3 cellular contexts compared by ENCODE assay signal in genomic region chr15:65868546-65869126, GRCh38.
TF ChIP-seq lines count a peak whose summit lies in the region.

No MANE protein-coding gene starts in this region.

TF ChIP-seq in A549, 52 proteins besides CTCF, POLR2A, EP300 and RAD21 (continued from another document):
- TF ChIP-seq NR3C1 (IDR thresholded peaks at IDR 0.05) (no peak), RFX5 (IDR thresholded peaks at IDR 0.05) (no peak), CEBPB (IDR thresholded peaks at IDR 0.05) (peak in 1 of 2 experiments; percentile 57; a peak in 2 of 4 replicates), HOXB5 (CRISPR knock-in tag; IDR thresholded peaks at IDR 0.05) (0 out of 2 replicates have a peak, but pooled peaks have one; percentile 41), TFCP2L1 (CRISPR knock-in tag; IDR thresholded peaks at IDR 0.05) (no peak), CHD4 (IDR thresholded peaks at IDR 0.05; ENCODE audit: borderline replicate concordance) (no peak)

TF ChIP-seq in HEK293, 187 proteins besides CTCF, POLR2A, EP300 and RAD21 (continued from another document and continues in another):
- TF ChIP-seq ZSCAN5A (tag by site-specific recombination; IDR thresholded peaks at IDR 0.05) (peak; percentile 76; the same call in 1 of the 2 replicates), YY1 (tag by site-specific recombination; IDR thresholded peaks at IDR 0.05) (peak; percentile 71; the same call in 1 of the 2 replicates), ZBTB17 (tag by site-specific recombination; IDR thresholded peaks at IDR 0.05) (no peak), PRDM1 (tag by site-specific recombination; IDR thresholded peaks at IDR 0.05) (peak; percentile 37; the same call in 1 of the 2 replicates), ZNF416 (tag by site-specific recombination; IDR thresholded peaks at IDR 0.05) (no peak), ZNF239 (tag by site-specific recombination; IDR thresholded peaks at IDR 0.05) (0 out of 2 replicates have a peak, but pooled peaks have one; percentile 14), WT1 (tag by site-specific recombination; IDR thresholded peaks at IDR 0.05) (no peak), KLF8 (tag by site-specific recombination; IDR thresholded peaks at IDR 0.05) (no peak), ZNF791 (tag by site-specific recombination; IDR thresholded peaks at IDR 0.05) (0 out of 2 replicates have a peak, but pooled peaks have one; percentile 13), ZNF214 (tag by site-specific recombination; IDR thresholded peaks at IDR 0.05; ENCODE audit: borderline replicate concordance) (peak; percentile 10; the same call in 1 of the 2 replicates), ZNF660 (tag by site-specific recombination; IDR thresholded peaks at IDR 0.05) (peak; percentile 89; the same call in 1 of the 2 replicates), ZNF362 (tag by site-specific recombination; IDR thresholded peaks at IDR 0.05) (peak; percentile 96), ZBTB44 (tag by site-specific recombination; IDR thresholded peaks at IDR 0.05) (peak; percentile 72), PRDM4 (tag by site-specific recombination; IDR thresholded peaks at IDR 0.05) (peak; percentile 32; the same call in 1 of the 2 replicates), KLF17 (tag by site-specific recombination; IDR thresholded peaks at IDR 0.05) (no peak; the same call in 1 of the 2 replicates), ZNF792 (tag by site-specific recombination; IDR thresholded peaks at IDR 0.05) (0 out of 2 replicates have a peak, but pooled peaks have one; percentile 17), ZNF350 (tag by site-specific recombination; IDR thresholded peaks at IDR 0.05) (no peak)
- TF ChIP-seq, protein P1, sequence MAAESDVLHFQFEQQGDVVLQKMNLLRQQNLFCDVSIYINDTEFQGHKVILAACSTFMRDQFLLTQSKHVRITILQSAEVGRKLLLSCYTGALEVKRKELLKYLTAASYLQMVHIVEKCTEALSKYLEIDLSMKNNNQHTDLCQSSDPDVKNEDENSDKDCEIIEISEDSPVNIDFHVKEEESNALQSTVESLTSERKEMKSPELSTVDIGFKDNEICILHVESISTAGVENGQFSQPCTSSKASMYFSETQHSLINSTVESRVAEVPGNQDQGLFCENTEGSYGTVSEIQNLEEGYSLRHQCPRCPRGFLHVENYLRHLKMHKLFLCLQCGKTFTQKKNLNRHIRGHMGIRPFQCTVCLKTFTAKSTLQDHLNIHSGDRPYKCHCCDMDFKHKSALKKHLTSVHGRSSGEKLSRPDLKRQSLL (tag by site-specific recombination; IDR thresholded peaks at IDR 0.05), result 0 out of 2 replicates have a peak, but pooled peaks have one; percentile 9

TF ChIP-seq in K562, 482 proteins besides CTCF, POLR2A, EP300 and RAD21 (continued from another document and continues in another):
- 0 out of 2 replicates have a peak, but pooled peaks have one; percentile 37 for TF ChIP-seq TSHZ1 (CRISPR knock-in tag; IDR thresholded peaks at IDR 0.05)
- no peak for TF ChIP-seq ZNF274 (IDR thresholded peaks at IDR 0.05; ENCODE audit: borderline replicate concordance, low read depth, low read length)
- TF ChIP-seq, protein P2, sequence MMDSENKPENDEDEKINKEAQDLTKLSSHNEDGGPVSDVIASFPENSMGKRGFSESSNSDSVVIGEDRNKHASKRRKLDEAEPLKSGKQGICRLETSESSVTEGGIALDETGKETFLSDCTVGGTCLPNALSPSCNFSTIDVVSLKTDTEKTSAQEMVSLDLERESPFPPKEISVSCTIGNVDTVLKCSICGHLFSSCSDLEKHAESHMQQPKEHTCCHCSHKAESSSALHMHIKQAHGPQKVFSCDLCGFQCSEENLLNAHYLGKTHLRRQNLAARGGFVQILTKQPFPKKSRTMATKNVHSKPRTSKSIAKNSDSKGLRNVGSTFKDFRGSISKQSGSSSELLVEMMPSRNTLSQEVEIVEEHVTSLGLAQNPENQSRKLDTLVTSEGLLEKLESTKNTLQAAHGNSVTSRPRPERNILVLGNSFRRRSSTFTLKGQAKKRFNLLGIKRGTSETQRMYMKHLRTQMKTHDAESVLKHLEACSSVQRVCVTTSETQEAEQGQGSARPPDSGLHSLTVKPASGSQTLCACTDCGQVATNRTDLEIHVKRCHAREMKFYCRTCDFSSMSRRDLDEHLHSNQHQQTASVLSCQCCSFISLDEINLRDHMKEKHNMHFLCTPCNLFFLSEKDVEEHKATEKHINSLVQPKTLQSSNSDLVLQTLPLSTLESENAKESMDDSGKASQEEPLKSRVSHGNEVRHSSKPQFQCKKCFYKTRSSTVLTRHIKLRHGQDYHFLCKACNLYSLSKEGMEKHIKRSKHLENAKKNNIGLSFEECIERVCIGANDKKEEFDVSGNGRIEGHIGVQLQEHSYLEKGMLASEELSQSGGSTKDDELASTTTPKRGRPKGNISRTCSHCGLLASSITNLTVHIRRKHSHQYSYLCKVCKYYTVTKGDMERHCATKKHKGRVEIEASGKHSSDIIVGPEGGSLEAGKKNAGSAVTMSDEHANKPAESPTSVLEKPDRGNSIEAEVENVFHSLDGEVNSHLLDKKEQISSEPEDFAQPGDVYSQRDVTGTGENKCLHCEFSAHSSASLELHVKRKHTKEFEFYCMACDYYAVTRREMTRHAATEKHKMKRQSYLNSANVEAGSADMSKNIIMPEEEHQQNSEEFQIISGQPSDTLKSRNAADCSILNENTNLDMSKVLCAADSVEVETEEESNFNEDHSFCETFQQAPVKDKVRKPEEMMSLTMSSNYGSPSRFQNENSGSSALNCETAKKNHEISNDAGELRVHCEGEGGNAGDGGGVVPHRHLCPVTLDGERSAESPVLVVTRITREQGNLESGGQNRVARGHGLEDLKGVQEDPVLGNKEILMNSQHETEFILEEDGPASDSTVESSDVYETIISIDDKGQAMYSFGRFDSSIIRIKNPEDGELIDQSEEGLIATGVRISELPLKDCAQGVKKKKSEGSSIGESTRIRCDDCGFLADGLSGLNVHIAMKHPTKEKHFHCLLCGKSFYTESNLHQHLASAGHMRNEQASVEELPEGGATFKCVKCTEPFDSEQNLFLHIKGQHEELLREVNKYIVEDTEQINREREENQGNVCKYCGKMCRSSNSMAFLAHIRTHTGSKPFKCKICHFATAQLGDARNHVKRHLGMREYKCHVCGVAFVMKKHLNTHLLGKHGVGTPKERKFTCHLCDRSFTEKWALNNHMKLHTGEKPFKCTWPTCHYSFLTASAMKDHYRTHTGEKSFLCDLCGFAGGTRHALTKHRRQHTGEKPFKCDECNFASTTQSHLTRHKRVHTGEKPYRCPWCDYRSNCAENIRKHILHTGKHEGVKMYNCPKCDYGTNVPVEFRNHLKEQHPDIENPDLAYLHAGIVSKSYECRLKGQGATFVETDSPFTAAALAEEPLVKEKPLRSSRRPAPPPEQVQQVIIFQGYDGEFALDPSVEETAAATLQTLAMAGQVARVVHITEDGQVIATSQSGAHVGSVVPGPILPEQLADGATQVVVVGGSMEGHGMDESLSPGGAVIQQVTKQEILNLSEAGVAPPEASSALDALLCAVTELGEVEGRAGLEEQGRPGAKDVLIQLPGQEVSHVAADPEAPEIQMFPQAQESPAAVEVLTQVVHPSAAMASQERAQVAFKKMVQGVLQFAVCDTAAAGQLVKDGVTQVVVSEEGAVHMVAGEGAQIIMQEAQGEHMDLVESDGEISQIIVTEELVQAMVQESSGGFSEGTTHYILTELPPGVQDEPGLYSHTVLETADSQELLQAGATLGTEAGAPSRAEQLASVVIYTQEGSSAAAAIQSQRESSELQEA (IDR thresholded peaks at IDR 0.05; ENCODE audit: low read depth), result peak; percentile 78
- TF ChIP-seq, protein P3, sequence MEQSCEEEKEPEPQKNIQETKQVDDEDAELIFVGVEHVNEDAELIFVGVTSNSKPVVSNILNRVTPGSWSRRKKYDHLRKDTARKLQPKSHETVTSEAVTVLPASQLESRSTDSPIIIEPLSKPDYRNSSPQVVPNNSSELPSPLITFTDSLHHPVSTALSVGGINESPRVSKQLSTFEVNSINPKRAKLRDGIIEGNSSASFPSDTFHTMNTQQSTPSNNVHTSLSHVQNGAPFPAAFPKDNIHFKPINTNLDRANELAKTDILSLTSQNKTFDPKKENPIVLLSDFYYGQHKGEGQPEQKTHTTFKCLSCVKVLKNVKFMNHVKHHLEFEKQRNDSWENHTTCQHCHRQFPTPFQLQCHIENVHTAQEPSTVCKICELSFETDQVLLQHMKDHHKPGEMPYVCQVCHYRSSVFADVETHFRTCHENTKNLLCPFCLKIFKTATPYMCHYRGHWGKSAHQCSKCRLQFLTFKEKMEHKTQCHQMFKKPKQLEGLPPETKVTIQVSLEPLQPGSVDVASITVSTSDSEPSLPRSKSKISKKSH (CRISPR knock-in tag; IDR thresholded peaks at IDR 0.05), result no peak
- no peak for TF ChIP-seq POLR3G (IDR thresholded peaks at IDR 0.05; ENCODE audit: extremely low read depth, insufficient read length, insufficient replicate concordance)
- TF ChIP-seq NR4A1 (CRISPR knock-in tag; IDR thresholded peaks at IDR 0.05), result no peak
- no peak for TF ChIP-seq NR4A1 (tag; IDR thresholded peaks at IDR 0.05)
- TF ChIP-seq TEAD2 (tag; IDR thresholded peaks at IDR 0.05), result no peak
- 0 out of 4 replicates have a peak, but pooled peaks have one; percentile 57 to 63 for TF ChIP-seq ARNT (IDR thresholded peaks at IDR 0.05)
- TF ChIP-seq, protein P4, sequence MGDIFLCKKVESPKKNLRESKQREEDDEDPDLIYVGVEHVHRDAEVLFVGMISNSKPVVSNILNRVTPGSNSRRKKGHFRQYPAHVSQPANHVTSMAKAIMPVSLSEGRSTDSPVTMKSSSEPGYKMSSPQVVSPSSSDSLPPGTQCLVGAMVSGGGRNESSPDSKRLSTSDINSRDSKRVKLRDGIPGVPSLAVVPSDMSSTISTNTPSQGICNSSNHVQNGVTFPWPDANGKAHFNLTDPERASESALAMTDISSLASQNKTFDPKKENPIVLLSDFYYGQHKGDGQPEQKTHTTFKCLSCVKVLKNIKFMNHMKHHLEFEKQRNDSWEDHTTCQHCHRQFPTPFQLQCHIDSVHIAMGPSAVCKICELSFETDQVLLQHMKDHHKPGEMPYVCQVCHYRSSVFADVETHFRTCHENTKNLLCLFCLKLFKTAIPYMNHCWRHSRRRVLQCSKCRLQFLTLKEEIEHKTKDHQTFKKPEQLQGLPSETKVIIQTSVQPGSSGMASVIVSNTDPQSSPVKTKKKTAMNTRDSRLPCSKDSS (IDR thresholded peaks at IDR 0.05; ENCODE audit: low read depth, partially characterized antibody), result no peak
- TF ChIP-seq NR2F6 (CRISPR knock-in tag; IDR thresholded peaks at IDR 0.05), result 0 out of 2 replicates have a peak, but pooled peaks have one; percentile 46
- TF ChIP-seq ZBED1 (IDR thresholded peaks at IDR 0.05), result no peak
- no peak for TF ChIP-seq HCFC1 (IDR thresholded peaks at IDR 0.05; ENCODE audit: low read depth, low read length)
- peak; percentile 59; the same call in 1 of the 2 replicates for TF ChIP-seq FOXK1 (CRISPR knock-in tag; IDR thresholded peaks at IDR 0.05; ENCODE audit: borderline replicate concordance)
- peak; percentile 75; the same call in 1 of the 2 replicates for TF ChIP-seq ZBTB2 (IDR thresholded peaks at IDR 0.05)
- TF ChIP-seq ZKSCAN3 (CRISPR knock-in tag; IDR thresholded peaks at IDR 0.05), result no peak
- TF ChIP-seq GABPA (tag; conservative IDR thresholded peaks at IDR 0.05; ENCODE audit: low read depth), result no peak
- no peak for TF ChIP-seq ZNF398 (CRISPR knock-in tag; IDR thresholded peaks at IDR 0.05)
